Comparison of ENCODE assay signal across 21 cellular contexts in the genomic region with DNA sequence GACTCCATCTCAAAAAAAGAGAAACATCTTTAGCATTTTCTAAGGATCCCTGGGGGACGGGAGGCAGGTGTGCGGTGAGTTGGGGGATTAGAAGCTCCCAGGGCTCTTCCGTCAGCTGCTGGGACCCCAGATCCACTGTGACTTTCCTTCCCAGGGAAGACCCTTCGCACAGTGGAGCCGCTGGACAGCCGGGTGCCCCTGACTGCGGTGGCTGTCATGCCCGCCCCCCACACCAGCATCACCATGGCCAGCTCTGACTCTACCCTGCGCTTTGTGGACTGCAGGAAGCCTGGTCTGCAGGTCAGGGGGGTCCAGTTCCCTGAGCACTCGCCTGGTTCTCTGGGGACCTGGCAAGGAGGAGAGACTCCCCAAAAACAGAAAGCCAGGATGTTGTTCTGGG. TPM values are rescaled to one million over a fixed set of nuclear protein-coding genes. Genes with fewer than 3 reads are reported as not detected.
DNase-seq lines count a peak whose midpoint lies in the region; ATAC-seq, FAIRE-seq and TF ChIP-seq lines count a peak whose summit lies in the region.
"Had no signal": no experiment of that assay in that cellular context is flagged by ENCODE, and none has a peak within 500 bp of the region (broad histone marks: within the 10 kb centered on the region; RNA-seq: fewer than 3 reads in every experiment).

No MANE protein-coding gene starts in this region.

- H4K91ac ChIP-seq in H1 (replicated peaks; ENCODE audit: insufficient read length, low read length), result no peak overlapping the region

- no peak overlapping the region for H2AK5ac ChIP-seq in H1 (ENCODE audit: low read depth, low read length)

- no peak overlapping the region for H2BK12ac ChIP-seq in H1 (ENCODE audit: low read depth, low read length)

- H3K4me3 Mint-ChIP-seq in T-helper 1 cell treated with Interleukin-12 subunit alpha and Interleukin-12 subunit beta and Interleukin-4 antibody, amounts not matched to agents 30 μg/mL and 1 μg/mL, for 36 hours, result no peak overlapping the region
- H3K4me3 Mint-ChIP-seq in Caco-2 (ENCODE audit: unreplicated experiment), result no peak overlapping the region
- H3K4me3 Mint-ChIP-seq: CD8-positive, alpha-beta T cell had no signal

- no peak for FAIRE-seq in H1 (lab: Jason Lieb, UNC)
- FAIRE-seq: D721Med, K562 had no signal

- no peak overlapping the region for H4K5ac ChIP-seq in H1 (ENCODE audit: insufficient read length, low read depth, low read length)

- no TSS peak for BruUV-seq in Caco-2 (replicated peaks; lab: Mats Ljungman, UMichigan)

- peaks cover 16% of the 10 kb centered on the region for H3K36me3 Mint-ChIP-seq in T-helper 1 cell treated with Interleukin-12 subunit alpha and Interleukin-12 subunit beta and Interleukin-4 antibody, amounts not matched to agents 30 μg/mL and 1 μg/mL, for 36 hours (ENCODE audit: low read depth)
- peaks cover 24% of the 10 kb centered on the region for H3K36me3 Mint-ChIP-seq in Caco-2 (ENCODE audit: insufficient read depth, unreplicated experiment)

- H3K27me3 ChIP-seq in Caco-2 (replicated peaks; ENCODE audit: control insufficient read depth, insufficient read depth, low read length), result no peaks in the 10 kb centered on the region
- no peaks in the 10 kb centered on the region for H3K27me3 ChIP-seq in H1 (replicated peaks in 1 of 4; ENCODE audit: control insufficient read depth in 3 of 4, extremely low read depth in 1 of 4, insufficient read depth in 3 of 4, low read length in 3 of 4)
- H3K27me3 ChIP-seq in smooth muscle cell (ENCODE audit: low read depth), result no peaks in the 10 kb centered on the region

- no peak overlapping the region for H2BK120ac ChIP-seq in H1 (replicated peaks; ENCODE audit: low read depth, low read length)

- H3K4me3 ChIP-seq in Caco-2 (ENCODE audit: low read depth, low read length), result no peak overlapping the region
- H3K4me3 ChIP-seq in H1 (ENCODE audit: extremely low read depth in 1 of 4, insufficient read depth in 2 of 4, low read depth in 3 of 4, low read length in 4 of 4), result no peak overlapping the region
- no peak overlapping the region for H3K4me3 ChIP-seq in smooth muscle cell
- H3K4me3 ChIP-seq: K562 had no signal

- H3F3A ChIP-seq in smooth muscle cell (ENCODE audit: low read depth), result no peaks in the 10 kb centered on the region

- H3K56ac ChIP-seq in H1 (replicated peaks; ENCODE audit: insufficient read length, low read depth, low read length), result no peak overlapping the region

- peaks cover 2% of the 10 kb centered on the region; the same call in 1 of the 2 replicates for H3K36me3 ChIP-seq in Caco-2 (ENCODE audit: control insufficient read depth, insufficient read depth, low read length)
- H3K36me3 ChIP-seq in H1 (ENCODE audit: control insufficient read depth in 2 of 4, insufficient read depth in 4 of 4, low read length in 3 of 4), result no peaks in the 10 kb centered on the region; a peak in 2 of 8 replicates
- no peaks in the 10 kb centered on the region for H3K36me3 ChIP-seq in smooth muscle cell (ENCODE audit: low read depth)

- H3K14ac ChIP-seq in H1 (ENCODE audit: insufficient read length), result no peak overlapping the region

- no peak overlapping the region for H3K4ac ChIP-seq in H1 (replicated peaks; ENCODE audit: insufficient read length, low read depth, low read length)

- H3K23me2 ChIP-seq in H1 (ENCODE audit: low read depth, low read length), result no peaks in the 10 kb centered on the region

- TF ChIP-seq CTCF in Caco-2 (IDR thresholded peaks at IDR 0.05; ENCODE audit: insufficient read depth in 1 of 2, low read depth in 1 of 2, low read length in 1 of 2, severe bottlenecking in 1 of 2, unreplicated experiment in 1 of 2), result no peak
- no peak for TF ChIP-seq CTCF in H1 (IDR thresholded peaks at IDR 0.05; ENCODE audit: control extremely low read depth in 1 of 3, insufficient read depth in 1 of 3, low read depth in 1 of 3, low read length in 3 of 3)
- TF ChIP-seq CTCF in smooth muscle cell (IDR thresholded peaks at IDR 0.05; ENCODE audit: borderline replicate concordance, insufficient read depth, poor library complexity, severe bottlenecking), result no peak

- intact Hi-C loops in Caco-2 (cut with micrococcal nuclease; ENCODE audit: unreplicated experiment) (no loop called here), head of caudate nucleus (cut with DNase I) (loop anchor here (5.0 kb wide), 1 partner anchor 42 kb away; no protein-coding TSS in a partner anchor)

- H4K20me1 ChIP-seq in H1 (replicated peaks in 1 of 2; ENCODE audit: control insufficient read depth in 1 of 2, insufficient read depth in 2 of 2, low read length in 2 of 2) (peaks cover 0 to 2% of the 10 kb centered on the region in 2 experiments), smooth muscle cell (ENCODE audit: low read depth) (no peaks in the 10 kb centered on the region)

- no peaks in the 10 kb centered on the region for H3K79me2 ChIP-seq in H1 (ENCODE audit: control insufficient read depth in 1 of 2, insufficient read depth in 2 of 2, low read length in 2 of 2)
- no peaks in the 10 kb centered on the region for H3K79me2 ChIP-seq in smooth muscle cell (ENCODE audit: low read depth)

- H4K8ac ChIP-seq in H1 (ENCODE audit: extremely low read depth, insufficient read depth, low read length), result peak overlapping the region; percentile 79; the same call in 1 of the 2 replicates

- no peak for TF ChIP-seq POLR2A in H1 (IDR thresholded peaks at IDR 0.05; ENCODE audit: control extremely low read depth in 1 of 2, low read depth in 2 of 2, low read length in 2 of 2)

- H3K18ac ChIP-seq in H1 (ENCODE audit: extremely low read depth, low read length), result no peak overlapping the region

- POLR2A ChIA-PET in Caco-2 (lab: Charles Lee) (interaction anchor here (2.3 kb wide), 1 partner anchor 19 kb away, joined by 21 read pairs; no protein-coding TSS in a partner anchor), H1 (lab: Charles Lee; ENCODE audit: partially characterized antibody) (interaction anchor here (1.3 to 2.6 kb wide), 2 partner anchors 8 to 48 kb away, joined by 3 to 9 read pairs; no protein-coding TSS in a partner anchor)

- CTCF ChIA-PET in Caco-2 (lab: Charles Lee) (no interaction called here), H1 (lab: Charles Lee; ENCODE audit: partially characterized antibody) (no interaction called here)

- no peaks in the 10 kb centered on the region for H3K9me3 Mint-ChIP-seq in T-helper 1 cell treated with Interleukin-12 subunit alpha and Interleukin-12 subunit beta and Interleukin-4 antibody, amounts not matched to agents 30 μg/mL and 1 μg/mL, for 36 hours
- no peaks in the 10 kb centered on the region for H3K9me3 Mint-ChIP-seq in Caco-2 (ENCODE audit: unreplicated experiment)
- H3K9me3 Mint-ChIP-seq: CD8-positive, alpha-beta T cell had no signal

- H3K9ac ChIP-seq in H1 (replicated peaks in 1 of 4; ENCODE audit: extremely low read depth in 1 of 4, low read depth in 3 of 4, low read length in 3 of 4) (no peak overlapping the region; a peak in 1 of 7 replicates), smooth muscle cell (ENCODE audit: low read depth) (no peak overlapping the region)

- H3K4me1 Mint-ChIP-seq in T-helper 1 cell treated with Interleukin-12 subunit alpha and Interleukin-12 subunit beta and Interleukin-4 antibody, amounts not matched to agents 30 μg/mL and 1 μg/mL, for 36 hours (ENCODE audit: low read depth), result peaks cover 12% of the 10 kb centered on the region
- peaks cover 14% of the 10 kb centered on the region for H3K4me1 Mint-ChIP-seq in Caco-2 (ENCODE audit: low read depth, unreplicated experiment)

- TF ChIP-seq RAD21 in H1 (IDR thresholded peaks at IDR 0.05 in 1 of 2, conservative IDR thresholded peaks at IDR 0.05 in 1 of 2; ENCODE audit: low read depth in 2 of 2, low read length in 2 of 2), result no peak

- H3K4me1 ChIP-seq in Caco-2 (peaks cover 23% of the 10 kb centered on the region), H1 (replicated peaks in 1 of 4; ENCODE audit: control insufficient read depth in 3 of 4, insufficient read depth in 4 of 4, low read length in 3 of 4) (peaks cover 0 to 7% (median 1%) of the 10 kb centered on the region in 4 experiments; a peak in 4 of 7 replicates), smooth muscle cell (ENCODE audit: low read depth) (peaks cover 4% of the 10 kb centered on the region)

- H2AFZ ChIP-seq in H1 (ENCODE audit: low read length) (no peak overlapping the region), smooth muscle cell (ENCODE audit: low read depth) (no peak overlapping the region)

- H3K23ac ChIP-seq in H1 (ENCODE audit: insufficient read length), result no peak overlapping the region

- H3K9me3 ChIP-seq in Caco-2 (no peaks in the 10 kb centered on the region), H1 (ENCODE audit: insufficient read depth in 2 of 2, low read depth in 1 of 2, low read length in 1 of 2) (no peaks in the 10 kb centered on the region), smooth muscle cell (replicated peaks; ENCODE audit: low read depth) (no peaks in the 10 kb centered on the region)

- H3K27ac ChIP-seq in H1 (ENCODE audit: low read depth, low read length) (no peak overlapping the region), smooth muscle cell (ENCODE audit: low read depth) (peak overlapping the region; percentile 72)
- H3K27ac ChIP-seq: 22Rv1 had no signal

- no peak overlapping the region for H2BK15ac ChIP-seq in H1 (ENCODE audit: low read length)

- no peak overlapping the region for H2BK5ac ChIP-seq in H1 (ENCODE audit: low read depth, low read length)

- no peak for TF ChIP-seq EP300 in H1 (IDR thresholded peaks at IDR 0.05; ENCODE audit: borderline replicate concordance in 1 of 2, low read depth in 2 of 2, low read length in 2 of 2)

- no peak for ATAC-seq in GM18861 (IDR thresholded peaks at IDR 0.05; ENCODE audit: unreplicated experiment)
- ATAC-seq: CD8-positive, alpha-beta T cell; HCT116 had no signal

- H3K4me2 ChIP-seq in H1 (ENCODE audit: insufficient read depth in 1 of 2, low read depth in 2 of 2, low read length in 2 of 2) (no peak overlapping the region), smooth muscle cell (no peak overlapping the region)

- H3K79me1 ChIP-seq in H1 (ENCODE audit: low read depth, low read length), result no peaks in the 10 kb centered on the region

- peak overlapping the region; percentile 81 for H3K27ac Mint-ChIP-seq in T-helper 1 cell treated with Interleukin-12 subunit alpha and Interleukin-12 subunit beta and Interleukin-4 antibody, amounts not matched to agents 30 μg/mL and 1 μg/mL, for 36 hours
- peak overlapping the region; percentile 75 for H3K27ac Mint-ChIP-seq in Caco-2 (ENCODE audit: unreplicated experiment)
- H3K27ac Mint-ChIP-seq: CD8-positive, alpha-beta T cell had no signal

- no peak for DNase-seq in T-helper 1 cell
- no peak for DNase-seq in Caco-2
- DNase-seq in H1 (ENCODE audit: low read depth in 1 of 2, low spot score in 2 of 2), result no peak
- DNase-seq in smooth muscle cell (lab: John Stamatoyannopoulos, UW; ENCODE audit: unreplicated experiment), result no peak
- DNase-seq in head of caudate nucleus, result no peak
- no peak for DNase-seq in NCI-H1092 treated with DMSO at 0.1 percent for 48 hours (lab: John Stamatoyannopoulos, UW)
- DNase-seq: CD8-positive, alpha-beta T cell; DMS79; NCI-H1048; NCI-H2081 treated with DMSO at 0.1 percent for 48 hours; NCI-H510A; NCI-H774; RPMI8226 had no signal

- H2BK20ac ChIP-seq in H1 (ENCODE audit: low read length), result no peak overlapping the region

- 93% methylated on average over 10 of the region's 10 CpGs; no CpG with 5 or more reads in 1 of the 2 experiments for WGBS in H1 (ENCODE audit: extremely low coverage in 1 of 2, insufficient coverage in 1 of 2, insufficient read length in 1 of 2, insufficient replicate concordance in 2 of 2, low coverage in 1 of 2, low lambda C conversion rate in 2 of 2, missing lambda C conversion rate in 1 of 2), 2 experiments
- 96% methylated on average over 10 of the region's 10 CpGs for WGBS in smooth muscle cell (ENCODE audit: low lambda C conversion rate)

- no peaks in the 10 kb centered on the region for H3K27me3 Mint-ChIP-seq in T-helper 1 cell treated with Interleukin-12 subunit alpha and Interleukin-12 subunit beta and Interleukin-4 antibody, amounts not matched to agents 30 μg/mL and 1 μg/mL, for 36 hours (ENCODE audit: low read depth)
- H3K27me3 Mint-ChIP-seq in Caco-2 (ENCODE audit: insufficient read depth, unreplicated experiment), result no peaks in the 10 kb centered on the region
- H3K27me3 Mint-ChIP-seq: B cell had no signal

RNA-seq across cellular contexts. Expression of a gene that starts 7.3 kb away (rescaled TPM):
- total RNA-seq in Caco-2 (2022), result 59.9 and 63.8 TPM in 2 replicates
- 1.6 and 1.8 TPM in 2 replicates for total RNA-seq in H1 (2021; fragmentation: NEBNext Ultra II Directional; extraction: Animal tissue kit (Norgen Biotek cat#: 25700))
- 3.2 and 5.5 TPM in 2 replicates for polyA plus RNA-seq in H1 (2011; rRNA removed)
- 3.3 TPM for polyA plus RNA-seq in H1 (2011; cell fraction: cytosol; rRNA removed)
- 2.3 TPM for polyA plus RNA-seq in H1 (2011; cell fraction: nucleus; rRNA removed)
- polyA plus RNA-seq in H1 (2012, experiment 1 of 2), result 1.1 to 2.2 TPM (median 1.7 TPM) in 4 replicates
- 1.3 TPM for polyA plus RNA-seq in H1 (2012, experiment 2 of 2)
- 0.81 TPM for polyA plus RNA-seq in H1 (2013, experiment 1 of 2)
- polyA plus RNA-seq in H1 (2013, experiment 2 of 2), result 0.81 TPM
- 0.73 and 0.82 TPM in 2 replicates for polyA minus RNA-seq in H1 (2011; rRNA and poly(A)+ RNA removed)
- 1.8 TPM for polyA minus RNA-seq in H1 (2011; cell fraction: cytosol; rRNA and poly(A)+ RNA removed)
- 0.60 TPM for polyA minus RNA-seq in H1 (2011; cell fraction: nucleus; rRNA and poly(A)+ RNA removed)
- 0.18 and 0.36 TPM in 2 replicates for total RNA-seq in smooth muscle cell
- 0.22 and 0.66 TPM in 2 replicates for polyA plus RNA-seq in smooth muscle cell
- polyA plus RNA-seq: AG04450, K562 had no signal

RNA-seq across cellular contexts. Expression of a gene that starts 10.9 kb away (rescaled TPM):
- total RNA-seq in Caco-2 (2022), result 24.8 and 26.6 TPM in 2 replicates
- 12.3 and 13.1 TPM in 2 replicates for total RNA-seq in H1 (2021; fragmentation: NEBNext Ultra II Directional; extraction: Animal tissue kit (Norgen Biotek cat#: 25700))
- polyA plus RNA-seq in H1 (2011; rRNA removed), result 9.1 and 12.9 TPM in 2 replicates
- polyA plus RNA-seq in H1 (2011; cell fraction: cytosol; rRNA removed), result 8.0 TPM
- polyA plus RNA-seq in H1 (2011; cell fraction: nucleus; rRNA removed), result 30.5 TPM
- 7.4 to 14.0 TPM (median 13.7 TPM) in 4 replicates for polyA plus RNA-seq in H1 (2012, experiment 1 of 2)
- polyA plus RNA-seq in H1 (2012, experiment 2 of 2), result 10.3 TPM
- 6.6 TPM for polyA plus RNA-seq in H1 (2013, experiment 1 of 2)
- polyA plus RNA-seq in H1 (2013, experiment 2 of 2), result 5.4 TPM
- 7.8 and 8.5 TPM in 2 replicates for polyA minus RNA-seq in H1 (2011; rRNA and poly(A)+ RNA removed)
- 10.5 TPM for polyA minus RNA-seq in H1 (2011; cell fraction: cytosol; rRNA and poly(A)+ RNA removed)
- polyA minus RNA-seq in H1 (2011; cell fraction: nucleus; rRNA and poly(A)+ RNA removed), result 13.8 TPM
- total RNA-seq in smooth muscle cell, result 5.6 and 5.7 TPM in 2 replicates
- polyA plus RNA-seq in smooth muscle cell, result 9.7 TPM in 2 replicates

RNA-seq across cellular contexts. Expression of a gene that starts 25.2 kb away (rescaled TPM):
- total RNA-seq in Caco-2 (2022) (10.1 and 12.0 TPM in 2 replicates), smooth muscle cell (2.5 and 3.4 TPM in 2 replicates)
- total RNA-seq in H1 (2021; fragmentation: NEBNext Ultra II Directional; extraction: Animal tissue kit (Norgen Biotek cat#: 25700)), result 1.3 and 1.4 TPM in 2 replicates
- polyA plus RNA-seq in H1 (2011; rRNA removed) (0.47 and 0.69 TPM in 2 replicates), smooth muscle cell (1.9 and 3.6 TPM in 2 replicates)
- 0.83 TPM for polyA plus RNA-seq in H1 (2011; cell fraction: cytosol; rRNA removed)
- polyA plus RNA-seq in H1 (2011; cell fraction: nucleus; rRNA removed), result 2.2 TPM
- polyA plus RNA-seq in H1 (2012, experiment 1 of 2), result 1.4 to 1.9 TPM (median 1.5 TPM) in 4 replicates
- polyA plus RNA-seq in H1 (2012, experiment 2 of 2), result 0.58 TPM
- polyA plus RNA-seq in H1 (2013, experiment 1 of 2), result 1.9 TPM
- polyA plus RNA-seq in H1 (2013, experiment 2 of 2), result 1.6 TPM
- 0.85 and 1.0 TPM in 2 replicates for polyA minus RNA-seq in H1 (2011; rRNA and poly(A)+ RNA removed)
- 0.66 TPM for polyA minus RNA-seq in H1 (2011; cell fraction: cytosol; rRNA and poly(A)+ RNA removed)
- polyA minus RNA-seq in H1 (2011; cell fraction: nucleus; rRNA and poly(A)+ RNA removed), result 2.1 TPM
- total RNA-seq: B cell had no signal

RNA-seq across cellular contexts. Expression of a gene that starts 26.4 kb away (rescaled TPM):
- total RNA-seq in Caco-2 (2022) (36.3 and 38.4 TPM in 2 replicates), smooth muscle cell (645 and 778 TPM in 2 replicates)
- total RNA-seq in H1 (2021; fragmentation: NEBNext Ultra II Directional; extraction: Animal tissue kit (Norgen Biotek cat#: 25700)), result 41.5 and 42.3 TPM in 2 replicates
- polyA plus RNA-seq in H1 (2011; rRNA removed) (136 and 161 TPM in 2 replicates), smooth muscle cell (370 and 498 TPM in 2 replicates)
- polyA plus RNA-seq in H1 (2011; cell fraction: cytosol; rRNA removed), result 112 TPM
- polyA plus RNA-seq in H1 (2011; cell fraction: nucleus; rRNA removed), result 138 TPM
- polyA plus RNA-seq in H1 (2012, experiment 1 of 2), result 44.7 to 50.6 TPM (median 49.2 TPM) in 4 replicates
- polyA plus RNA-seq in H1 (2012, experiment 2 of 2), result 62.1 TPM
- 94.4 TPM for polyA plus RNA-seq in H1 (2013, experiment 1 of 2)
- 101 TPM for polyA plus RNA-seq in H1 (2013, experiment 2 of 2)
- polyA minus RNA-seq in H1 (2011; rRNA and poly(A)+ RNA removed), result 45.7 and 57.7 TPM in 2 replicates
- 29.4 TPM for polyA minus RNA-seq in H1 (2011; cell fraction: cytosol; rRNA and poly(A)+ RNA removed)
- 23.2 TPM for polyA minus RNA-seq in H1 (2011; cell fraction: nucleus; rRNA and poly(A)+ RNA removed)

RNA-seq across cellular contexts. Expression of a gene that starts 50.8 kb away (rescaled TPM):
- total RNA-seq in Caco-2 (2022) (398 and 430 TPM in 2 replicates), smooth muscle cell (99.7 and 111 TPM in 2 replicates)
- total RNA-seq in H1 (2021; fragmentation: NEBNext Ultra II Directional; extraction: Animal tissue kit (Norgen Biotek cat#: 25700)), result 328 and 329 TPM in 2 replicates
- polyA plus RNA-seq in H1 (2011; rRNA removed) (271 and 337 TPM in 2 replicates), smooth muscle cell (129 and 135 TPM in 2 replicates)
- polyA plus RNA-seq in H1 (2011; cell fraction: cytosol; rRNA removed), result 171 TPM
- 475 TPM for polyA plus RNA-seq in H1 (2011; cell fraction: nucleus; rRNA removed)
- 269 to 356 TPM (median 294 TPM) in 4 replicates for polyA plus RNA-seq in H1 (2012, experiment 1 of 2)
- polyA plus RNA-seq in H1 (2012, experiment 2 of 2), result 746 TPM
- 148 TPM for polyA plus RNA-seq in H1 (2013, experiment 1 of 2)
- 123 TPM for polyA plus RNA-seq in H1 (2013, experiment 2 of 2)
- 610 and 698 TPM in 2 replicates for polyA minus RNA-seq in H1 (2011; rRNA and poly(A)+ RNA removed)
- polyA minus RNA-seq in H1 (2011; cell fraction: cytosol; rRNA and poly(A)+ RNA removed), result 338 TPM
- polyA minus RNA-seq in H1 (2011; cell fraction: nucleus; rRNA and poly(A)+ RNA removed), result 277 TPM

Comparison
In these comparisons a context has a peak if more than half of its experiments do, and no peak if none do; other contexts are left out.
1. RNA of a gene that starts 7.3 kb away (total RNA-seq): 59.9 to 63.8 TPM in Caco-2; 1.6 to 1.8 TPM in H1 and 0.18 to 0.36 TPM in smooth muscle cell; every median in the first group is over 10 times any median in the second.